26 cellular contexts compared by ENCODE assay signal in the genomic region with DNA sequence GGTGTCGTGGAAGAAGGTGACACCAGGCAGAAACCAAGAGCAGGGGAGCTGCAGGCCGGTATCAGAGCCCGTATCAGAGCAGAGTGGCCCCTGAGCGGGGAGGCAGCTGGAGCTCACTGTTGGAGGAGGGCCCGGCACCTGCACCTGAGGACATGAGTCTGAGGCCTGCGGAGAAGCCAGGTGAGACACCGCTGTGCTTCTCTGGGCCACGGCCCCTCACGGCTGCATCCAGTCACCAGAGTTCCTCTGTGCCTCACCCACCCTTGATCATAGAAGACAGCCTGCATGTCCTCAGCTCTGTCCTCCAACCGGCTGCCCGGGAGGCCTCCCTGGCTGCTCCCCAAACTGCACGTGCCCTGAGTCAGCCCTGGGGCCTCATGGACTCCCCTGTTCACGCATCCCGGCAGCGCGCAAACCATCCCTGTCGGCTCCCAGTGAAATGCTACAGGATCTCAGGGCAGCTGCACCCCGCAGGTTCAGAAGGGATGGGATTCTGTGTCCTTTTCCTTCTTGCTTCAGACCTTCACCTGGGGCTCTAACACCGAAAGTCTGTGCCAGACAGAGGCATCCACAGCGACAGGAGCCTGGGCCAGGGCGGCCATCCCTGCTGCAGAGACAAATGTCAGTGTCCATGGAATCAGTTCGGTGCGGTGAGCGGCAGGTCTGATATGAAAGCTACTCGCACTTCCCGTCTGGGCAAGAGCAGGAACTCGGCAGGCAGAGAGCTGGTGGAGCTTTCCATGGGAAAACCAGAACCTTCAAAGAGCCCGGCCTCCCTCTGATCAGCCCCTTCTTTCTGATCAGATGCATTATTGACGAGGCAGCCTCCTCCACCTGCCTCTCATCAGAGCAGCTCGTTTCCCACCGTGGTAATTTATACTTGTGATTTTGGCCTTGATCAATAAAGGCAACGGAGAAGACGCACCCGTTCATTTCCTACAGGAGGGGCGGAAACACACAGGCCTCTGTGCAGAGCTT.
DNase-seq lines count a peak whose midpoint lies in the region; ATAC-seq, FAIRE-seq and TF ChIP-seq lines count a peak whose summit lies in the region.
"Had no signal": no experiment of that assay in that cellular context is flagged by ENCODE, and none has a peak within 500 bp of the region (broad histone marks: within the 10 kb centered on the region; RNA-seq: fewer than 3 reads in every experiment).

No MANE protein-coding gene starts in this region.

- TF ChIP-seq POLR2A in H1 (IDR thresholded peaks at IDR 0.05; ENCODE audit: control extremely low read depth in 1 of 2, low read depth in 2 of 2, low read length in 2 of 2), result no peak

- TF ChIP-seq RAD21 in H1 (IDR thresholded peaks at IDR 0.05 in 1 of 2, conservative IDR thresholded peaks at IDR 0.05 in 1 of 2; ENCODE audit: low read depth in 2 of 2, low read length in 2 of 2), result no peak

- no peaks in the 10 kb centered on the region; the same call in 1 of the 2 replicates for H3K79me1 ChIP-seq in H1 (ENCODE audit: low read depth, low read length)

- TF ChIP-seq CTCF in H1 (IDR thresholded peaks at IDR 0.05; ENCODE audit: control extremely low read depth in 1 of 3, insufficient read depth in 1 of 3, low read depth in 1 of 3, low read length in 3 of 3) (no peak), osteoblast (IDR thresholded peaks at IDR 0.05; ENCODE audit: extremely low read depth, low read depth, low read length) (no peak)

- H4K20me1 ChIP-seq in H1 (replicated peaks in 1 of 2; ENCODE audit: control insufficient read depth in 1 of 2, insufficient read depth in 2 of 2, low read length in 2 of 2), result peaks cover 0 to 4% of the 10 kb centered on the region in 2 experiments
- no peaks in the 10 kb centered on the region for H4K20me1 ChIP-seq in osteoblast (ENCODE audit: insufficient read depth, low read length)

- H3K9me3 Mint-ChIP-seq in stimulated activated naive CD8-positive, alpha-beta T cell treated with anti-CD3 and anti-CD28 coated beads, Interleukin-15, amount 100 ng/mL, for 72 hours, result no peaks in the 10 kb centered on the region
- H3K9me3 Mint-ChIP-seq: activated B cell treated with CpG ODN at 0.5 μM for 24 hours; effector memory CD8-positive, alpha-beta T cell; naive thymus-derived CD8-positive, alpha-beta T cell had no signal

- H2AK5ac ChIP-seq in H1 (ENCODE audit: low read depth, low read length), result no peak overlapping the region

- H4K5ac ChIP-seq in H1 (ENCODE audit: insufficient read length, low read depth, low read length), result no peak overlapping the region

- no peak overlapping the region for H2BK120ac ChIP-seq in H1 (replicated peaks; ENCODE audit: low read depth, low read length)

- H4K8ac ChIP-seq in H1 (ENCODE audit: extremely low read depth, insufficient read depth, low read length), result no peak overlapping the region

- H3K27me3 ChIP-seq in H1 (replicated peaks in 1 of 4; ENCODE audit: control insufficient read depth in 3 of 4, extremely low read depth in 1 of 4, insufficient read depth in 3 of 4, low read length in 3 of 4) (peaks cover 0 to 2% (median 0%) of the 10 kb centered on the region in 4 experiments; a peak in 1 of 7 replicates), osteoblast (ENCODE audit: insufficient read depth, low read length) (peaks cover 8% of the 10 kb centered on the region)
- H3K27me3 ChIP-seq: adrenal gland, brain microvascular endothelial cell, esophagus muscularis mucosa, hepatocyte had no signal

- no peak for TF ChIP-seq EP300 in H1 (IDR thresholded peaks at IDR 0.05; ENCODE audit: borderline replicate concordance in 1 of 2, low read depth in 2 of 2, low read length in 2 of 2)

- DNase-seq in stimulated activated naive CD8-positive, alpha-beta T cell treated with anti-CD3 and anti-CD28 coated beads, Interleukin-15, amount 100 ng/mL, for 72 hours, result no peak
- DNase-seq in stimulated activated naive CD8-positive, alpha-beta T cell treated with anti-CD3 and anti-CD28 coated beads, Interleukin-15, Interleukin-2, amounts not matched to agents 100 U/mL and 50 U/mL, for 24 hours, result no peak
- DNase-seq in H1 (ENCODE audit: low read depth in 1 of 2, low spot score in 2 of 2), result no peak
- DNase-seq in osteoblast (ENCODE audit: insufficient read length, low spot score, missing footprints), result peak; percentile 70
- DNase-seq in SIG-M5 (lab: John Stamatoyannopoulos, UW), result no peak
- no peak for DNase-seq in substantia nigra (lab: John Stamatoyannopoulos, UW)
- no peak for DNase-seq in SIG-M5 treated with dmso at 0.1 percent for 504 hours (lab: John Stamatoyannopoulos, UW; ENCODE audit: unreplicated experiment)
- DNase-seq: activated B cell treated with CpG ODN at 0.5 μM for 24 hours; activated naive CD4-positive, alpha-beta T cell treated with Interleukin-2 at 50 U/mL for 16 hours; brain microvascular endothelial cell; effector memory CD8-positive, alpha-beta T cell; foreskin melanocyte; left ventricle myocardium superior; midbrain; MM.1S; NCI-H1417 treated with DMSO at 0.1 percent for 48 hours; NCI-H2081 treated with DMSO at 0.1 percent for 48 hours; NCI-H82; SHP77 had no signal

- H3K79me2 ChIP-seq in H1 (ENCODE audit: control insufficient read depth in 1 of 2, insufficient read depth in 2 of 2, low read length in 2 of 2) (no peaks in the 10 kb centered on the region), osteoblast (ENCODE audit: insufficient read depth, low read length) (no peaks in the 10 kb centered on the region)
- H3K79me2 ChIP-seq: hepatocyte had no signal

- POLR2A ChIA-PET in H1 (lab: Charles Lee; ENCODE audit: partially characterized antibody), result interaction anchor here (0.9 to 1.4 kb wide), 3 partner anchors 9 to 40 kb away, joined by 3 to 4 read pairs (median 3); no protein-coding TSS in a partner anchor

- H3K4ac ChIP-seq in H1 (replicated peaks; ENCODE audit: insufficient read length, low read depth, low read length), result no peak overlapping the region

- peak overlapping the region; percentile 8; the same call in 1 of the 2 replicates for H2BK15ac ChIP-seq in H1 (ENCODE audit: low read length)

- no peak overlapping the region for H4K91ac ChIP-seq in H1 (replicated peaks; ENCODE audit: insufficient read length, low read length)

- no peaks in the 10 kb centered on the region for H3K9me3 ChIP-seq in H1 (ENCODE audit: insufficient read depth in 2 of 2, low read depth in 1 of 2, low read length in 1 of 2)
- H3K9me3 ChIP-seq in osteoblast (ENCODE audit: low read depth, low read length), result no peaks in the 10 kb centered on the region
- H3K9me3 ChIP-seq: adrenal gland, esophagus muscularis mucosa had no signal

- no peak overlapping the region for H3K56ac ChIP-seq in H1 (replicated peaks; ENCODE audit: insufficient read length, low read depth, low read length)

- peak overlapping the region; percentile 48; the same call in 1 of the 2 replicates for H2BK20ac ChIP-seq in H1 (ENCODE audit: low read length)

- H3K27me3 Mint-ChIP-seq in stimulated activated naive CD8-positive, alpha-beta T cell treated with anti-CD3 and anti-CD28 coated beads, Interleukin-15, amount 100 ng/mL, for 72 hours, result no peaks in the 10 kb centered on the region

- H2AFZ ChIP-seq in H1 (ENCODE audit: low read length) (no peak overlapping the region), osteoblast (ENCODE audit: low read length) (no peak overlapping the region)
- H2AFZ ChIP-seq: hepatocyte had no signal

- no peak overlapping the region for H3K9ac ChIP-seq in H1 (replicated peaks in 1 of 4; ENCODE audit: extremely low read depth in 1 of 4, low read depth in 3 of 4, low read length in 3 of 4)

- H3K4me2 ChIP-seq in H1 (ENCODE audit: insufficient read depth in 1 of 2, low read depth in 2 of 2, low read length in 2 of 2), result no peak overlapping the region
- no peak overlapping the region for H3K4me2 ChIP-seq in osteoblast (ENCODE audit: insufficient read depth, low read length)
- H3K4me2 ChIP-seq: hepatocyte had no signal

- no peak overlapping the region for H3K14ac ChIP-seq in H1 (ENCODE audit: insufficient read length)

- peak overlapping the region; percentile 19 to 80 for H3K27ac Mint-ChIP-seq in stimulated activated naive CD8-positive, alpha-beta T cell treated with anti-CD3 and anti-CD28 coated beads, Interleukin-15, amount 100 ng/mL, for 72 hours
- H3K27ac Mint-ChIP-seq: activated B cell treated with CpG ODN at 0.5 μM for 24 hours; effector memory CD8-positive, alpha-beta T cell had no signal

- no peak overlapping the region for H2BK12ac ChIP-seq in H1 (ENCODE audit: low read depth, low read length)

- no peak for FAIRE-seq in H1 (lab: Jason Lieb, UNC)
- FAIRE-seq: colon, GM19239, K562 had no signal

- H3K18ac ChIP-seq in H1 (ENCODE audit: extremely low read depth, low read length), result no peak overlapping the region

- H3K36me3 ChIP-seq in H1 (ENCODE audit: control insufficient read depth in 2 of 4, insufficient read depth in 4 of 4, low read length in 3 of 4) (no peaks in the 10 kb centered on the region), osteoblast (ENCODE audit: insufficient read depth, low read length) (no peaks in the 10 kb centered on the region)
- H3K36me3 ChIP-seq: adrenal gland, brain microvascular endothelial cell, esophagus muscularis mucosa had no signal

- 94% methylated on average over 32 of the region's 35 CpGs; no CpG with 5 or more reads in 1 of the 2 experiments for whole genome bisulfite sequencing in H1 (ENCODE audit: extremely low coverage in 1 of 2, insufficient coverage in 1 of 2, insufficient read length in 1 of 2, insufficient replicate concordance in 2 of 2, low coverage in 1 of 2, low lambda C conversion rate in 2 of 2, missing lambda C conversion rate in 1 of 2), 2 experiments

- CTCF ChIA-PET in H1 (lab: Charles Lee; ENCODE audit: partially characterized antibody), result interaction anchor here (0.9 to 2.4 kb wide), 4 partner anchors 20 to 185 kb away, joined by 3 to 5 read pairs (median 4); no protein-coding TSS in a partner anchor

- no peak for ATAC-seq in stimulated activated naive CD8-positive, alpha-beta T cell treated with anti-CD3 and anti-CD28 coated beads, Interleukin-15, amount 100 ng/mL, for 72 hours
- no peak for ATAC-seq in stimulated activated naive CD8-positive, alpha-beta T cell treated with anti-CD3 and anti-CD28 coated beads, Interleukin-15, Interleukin-2, amounts not matched to agents 100 U/mL and 50 U/mL, for 24 hours
- ATAC-seq: effector memory CD8-positive, alpha-beta T cell; K562; left ventricle myocardium superior; naive thymus-derived CD8-positive, alpha-beta T cell had no signal

- H3K4me3 Mint-ChIP-seq in stimulated activated naive CD8-positive, alpha-beta T cell treated with anti-CD3 and anti-CD28 coated beads, Interleukin-15, amount 100 ng/mL, for 72 hours, result no peak overlapping the region
- H3K4me3 Mint-ChIP-seq: activated B cell treated with CpG ODN at 0.5 μM for 24 hours; effector memory CD8-positive, alpha-beta T cell; naive thymus-derived CD8-positive, alpha-beta T cell had no signal

- no peak overlapping the region for H3K4me3 ChIP-seq in H1 (ENCODE audit: extremely low read depth in 1 of 4, insufficient read depth in 2 of 4, low read depth in 3 of 4, low read length in 4 of 4)
- no peak overlapping the region for H3K4me3 ChIP-seq in osteoblast (ENCODE audit: insufficient read depth, low read length)
- H3K4me3 ChIP-seq: adrenal gland, esophagus muscularis mucosa, hepatocyte, K562 had no signal

- H3K27ac ChIP-seq in H1 (ENCODE audit: low read depth, low read length), result no peak overlapping the region
- no peak overlapping the region for H3K27ac ChIP-seq in osteoblast (ENCODE audit: low read depth, low read length)
- H3K27ac ChIP-seq in substantia nigra (ENCODE audit: low read depth, low read length, poor library complexity, severe bottlenecking), result no peak overlapping the region
- H3K27ac ChIP-seq: adrenal gland, brain microvascular endothelial cell, esophagus muscularis mucosa, hepatocyte had no signal

- H2BK5ac ChIP-seq in H1 (ENCODE audit: low read depth, low read length), result no peak overlapping the region; the same call in 1 of the 2 replicates

- H3K4me1 Mint-ChIP-seq in stimulated activated naive CD8-positive, alpha-beta T cell treated with anti-CD3 and anti-CD28 coated beads, Interleukin-15, amount 100 ng/mL, for 72 hours, result no peaks in the 10 kb centered on the region
- H3K4me1 Mint-ChIP-seq: activated B cell treated with CpG ODN at 0.5 μM for 24 hours had no signal

- H3K23ac ChIP-seq in H1 (ENCODE audit: insufficient read length), result no peak overlapping the region

- H3K23me2 ChIP-seq in H1 (ENCODE audit: low read depth, low read length), result peaks cover 6% of the 10 kb centered on the region; the same call in 1 of the 2 replicates

- H3K4me1 ChIP-seq in H1 (replicated peaks in 1 of 4; ENCODE audit: control insufficient read depth in 3 of 4, insufficient read depth in 4 of 4, low read length in 3 of 4), result peaks cover 0 to 17% (median 10%) of the 10 kb centered on the region in 4 experiments; a peak in 6 of 7 replicates
- peaks cover 5% of the 10 kb centered on the region for H3K4me1 ChIP-seq in osteoblast (ENCODE audit: insufficient read depth, low read length)
- H3K4me1 ChIP-seq: adrenal gland had no signal
